In the genomic region with DNA sequence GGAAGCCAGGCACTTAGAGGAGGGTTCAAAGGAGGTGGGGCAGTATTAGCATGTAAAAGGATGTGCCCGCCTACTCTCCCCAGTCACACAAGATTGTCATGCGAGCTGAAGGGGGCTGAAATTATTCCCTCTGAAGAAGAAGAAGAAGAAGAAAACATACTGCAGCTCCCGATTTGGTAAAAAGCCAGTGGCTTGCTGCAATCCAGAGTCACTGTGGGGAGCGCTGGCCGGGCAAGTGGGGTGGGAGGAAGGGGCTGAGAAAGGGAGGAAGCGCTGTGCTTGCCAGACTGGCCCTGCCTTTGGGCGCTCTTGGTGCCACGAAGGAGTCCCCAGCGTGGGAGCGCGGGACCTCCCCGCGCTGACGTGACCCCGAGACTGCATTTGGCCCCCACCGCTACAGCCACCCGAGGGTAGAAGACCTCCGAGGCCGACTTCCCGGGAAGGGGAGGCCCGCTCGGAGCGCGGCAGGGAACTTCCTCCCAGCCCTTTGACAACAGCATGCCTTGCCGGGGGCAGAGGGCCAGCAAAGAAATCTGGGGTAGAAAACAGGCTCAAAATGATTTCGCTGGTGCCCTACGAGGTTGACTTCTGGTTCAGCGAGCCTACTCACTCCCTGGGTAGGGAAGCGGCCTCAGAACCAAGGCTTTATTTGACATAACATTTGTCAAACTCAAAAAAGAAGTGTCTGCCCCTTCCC, we compare ENCODE assay signal across 8 cellular contexts.
DNase-seq lines count a peak whose midpoint lies in the region; ATAC-seq, FAIRE-seq and TF ChIP-seq lines count a peak whose summit lies in the region.

No MANE protein-coding gene starts in this region.

- no peak for FAIRE-seq in D721Med (lab: Jason Lieb, UNC)

- peak overlapping the region; percentile 60; the same call in 1 of the 2 replicates for H2AFZ ChIP-seq in GM23338

- H3K4me2 ChIP-seq in GM23338: peak overlapping the region; percentile 80

- no peaks in the 10 kb centered on the region for H3K79me2 ChIP-seq in GM23338 (replicated peaks; ENCODE audit: insufficient read depth)

- H3K27ac Mint-ChIP-seq in GM23338: no peak overlapping the region
- H3K27ac Mint-ChIP-seq in activated T-helper 17 cell treated with anti-CD3 and anti-CD28 coated beads, Interleukin-2, amount 50 U/mL, for 72 hours: no peak overlapping the region

- TF ChIP-seq CTCF in GM23338 (conservative IDR thresholded peaks at IDR 0.05; ENCODE audit: low read depth in 2 of 2) (no peak), fibroblast of the aortic adventitia (IDR thresholded peaks at IDR 0.05; ENCODE audit: insufficient read depth, low read length) (no peak), D721Med (IDR thresholded peaks at IDR 0.05; ENCODE audit: insufficient read depth, missing control alignments) (no peak)

- H3K9me3 Mint-ChIP-seq in GM23338: no peaks in the 10 kb centered on the region
- H3K9me3 Mint-ChIP-seq in activated T-helper 17 cell treated with anti-CD3 and anti-CD28 coated beads, Interleukin-2, amount 50 U/mL, for 72 hours: peaks cover 18% of the 10 kb centered on the region

- H3K4me3 Mint-ChIP-seq in GM23338: peak overlapping the region; percentile 80
- H3K4me3 Mint-ChIP-seq in activated T-helper 17 cell treated with anti-CD3 and anti-CD28 coated beads, Interleukin-2, amount 50 U/mL, for 72 hours: no peak overlapping the region

- H3K27me3 Mint-ChIP-seq in GM23338 (ENCODE audit: insufficient read depth, low read depth, poor library complexity): peaks cover 14% of the 10 kb centered on the region
- no peaks in the 10 kb centered on the region for H3K27me3 Mint-ChIP-seq in activated T-helper 17 cell treated with anti-CD3 and anti-CD28 coated beads, Interleukin-2, amount 50 U/mL, for 72 hours

- no peaks in the 10 kb centered on the region for H3K9me2 ChIP-seq in GM23338 (ENCODE audit: insufficient read depth)

- ATAC-seq in GM23338 (peak; percentile 59), HG03469 (IDR thresholded peaks at IDR 0.05; ENCODE audit: unreplicated experiment) (no peak)
- no peak for ATAC-seq in activated T-helper 17 cell treated with anti-CD3 and anti-CD28 coated beads, Interleukin-2, amount 50 U/mL, for 72 hours (replicated peaks)

- no peaks in the 10 kb centered on the region for H4K20me1 ChIP-seq in GM23338 (replicated peaks; ENCODE audit: insufficient read depth)

- peaks cover 15% of the 10 kb centered on the region for H3K4me1 ChIP-seq in GM23338 (ENCODE audit: insufficient read depth)
- H3K4me1 ChIP-seq in SJCRH30: no peaks in the 10 kb centered on the region; the same call in 1 of the 2 replicates

- H3K4me1 Mint-ChIP-seq in GM23338: peaks cover 30% of the 10 kb centered on the region
- H3K4me1 Mint-ChIP-seq in activated T-helper 17 cell treated with anti-CD3 and anti-CD28 coated beads, Interleukin-2, amount 50 U/mL, for 72 hours: no peaks in the 10 kb centered on the region

- H3K9me3 ChIP-seq in SJCRH30 (replicated peaks): no peaks in the 10 kb centered on the region

- H3K4me3 ChIP-seq in GM23338 (peak overlapping the region; percentile 61), SJCRH30 (peak overlapping the region; percentile 54), fibroblast of the aortic adventitia (ENCODE audit: low read depth, low read length) (peak overlapping the region; percentile 36)

- H3K36me3 ChIP-seq in GM23338 (ENCODE audit: insufficient read depth) (no peaks in the 10 kb centered on the region), SJCRH30 (no peaks in the 10 kb centered on the region)

- H3K36me3 Mint-ChIP-seq in GM23338 (ENCODE audit: low read depth): no peaks in the 10 kb centered on the region
- no peaks in the 10 kb centered on the region for H3K36me3 Mint-ChIP-seq in activated T-helper 17 cell treated with anti-CD3 and anti-CD28 coated beads, Interleukin-2, amount 50 U/mL, for 72 hours (ENCODE audit: low read depth)

- H3K27ac ChIP-seq in GM23338 (ENCODE audit: low read depth): no peak overlapping the region
- H3K27ac ChIP-seq in SJCRH30: no peak overlapping the region

- DNase-seq in GM23338 (ENCODE audit: low spot score) (peak; percentile 63), SJCRH30 (peak; percentile 40 to 48), fibroblast of the aortic adventitia (ENCODE audit: low read depth) (no peak), occipital lobe (lab: John Stamatoyannopoulos, UW) (peak; percentile 39), D721Med (ENCODE audit: insufficient read length, low spot score) (no peak), 8988T (no peak)

- peaks cover 7% of the 10 kb centered on the region for H3F3A ChIP-seq in GM23338 (replicated peaks; ENCODE audit: low read depth)

- H3K27me3 ChIP-seq in GM23338 (ENCODE audit: insufficient read depth) (peaks cover 34% of the 10 kb centered on the region), SJCRH30 (no peaks in the 10 kb centered on the region)

TF ChIP-seq in GM23338, 12 proteins besides CTCF, POLR2A, EP300 and RAD21:
- peak; percentile 26; the same call in 1 of the 2 replicates for TF ChIP-seq ETS1 (IDR thresholded peaks at IDR 0.05)
- TF ChIP-seq REST (IDR thresholded peaks at IDR 0.05; ENCODE audit: unreplicated experiment): no peak
- TF ChIP-seq JUNB (IDR thresholded peaks at IDR 0.05; ENCODE audit: unreplicated experiment): no peak

Comparison
In these comparisons a context has a peak if more than half of its experiments do, and no peak if none do; other contexts are left out.
1. DNase-seq: peak in GM23338 (single experiment), SJCRH30 (2 of 2) and occipital lobe (single experiment); none in fibroblast of the aortic adventitia (single experiment), D721Med (single experiment) and 8988T (single experiment).
2. Peak in every context shown above with its lines, with median percentiles within 50 percentile points of each other: H3K4me3 ChIP-seq.